ENCODE assay signal across 12 cellular contexts in the genomic region with DNA sequence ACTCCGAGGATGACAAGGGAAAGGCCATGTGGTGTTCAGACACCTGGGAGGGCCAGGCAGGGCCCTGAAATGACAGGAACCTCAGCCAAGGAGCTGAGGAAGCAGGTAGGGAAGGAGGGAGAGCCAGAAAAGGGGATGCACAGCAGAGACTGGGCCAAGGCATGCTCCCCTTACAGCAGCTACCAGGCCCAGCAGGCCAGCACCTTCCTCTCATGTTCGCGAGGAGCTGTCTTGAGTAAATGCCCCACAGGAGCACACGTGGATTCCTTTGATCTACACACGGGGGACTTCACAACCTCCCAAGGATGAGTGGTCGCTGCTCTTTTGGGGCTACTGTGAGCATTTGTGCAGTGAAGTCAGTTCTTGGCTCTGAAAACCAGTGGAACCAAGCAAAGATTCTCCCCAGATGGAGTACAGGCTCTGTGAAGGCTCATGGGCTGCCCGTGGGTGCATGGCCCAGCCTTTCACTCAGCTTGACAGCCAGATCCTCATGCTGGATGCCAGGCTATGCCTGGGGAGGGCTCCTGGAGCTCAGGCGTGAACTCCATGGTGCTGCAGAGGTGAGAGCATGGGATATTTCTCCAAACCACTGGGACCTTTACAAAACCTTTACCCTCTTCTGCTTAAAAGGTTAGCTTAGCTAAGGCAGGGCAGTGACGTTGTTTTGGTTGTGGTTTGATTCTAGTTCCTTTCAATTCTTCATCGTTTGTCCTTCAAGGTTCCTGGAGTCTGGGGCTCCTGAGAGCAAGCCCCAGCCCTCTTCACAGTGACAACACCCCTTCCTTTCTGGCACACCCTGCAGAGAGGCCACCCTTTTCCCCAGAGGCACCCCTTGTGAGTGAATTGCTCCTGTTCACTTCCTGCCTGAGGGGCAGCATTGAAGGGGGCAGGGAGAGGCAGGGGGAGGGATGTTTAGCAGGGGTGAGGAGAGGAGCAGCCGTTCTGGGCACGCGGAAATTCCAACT.
A peak's percentile ranks its signal among the peaks of the same experiment; 100 is the strongest.
DNase-seq lines count a peak whose midpoint lies in the region; ATAC-seq and TF ChIP-seq lines count a peak whose summit lies in the region.
"Had no signal": no experiment of that assay in that cellular context is flagged by ENCODE, and none has a peak within 500 bp of the region (broad histone marks: within the 10 kb centered on the region; RNA-seq: fewer than 3 reads in every experiment).

No MANE protein-coding gene starts in this region.

- POLR2A ChIA-PET in MCF 10A (lab: Yijun Ruan, JAX): no interaction called here

- peaks cover 52% of the 10 kb centered on the region for H3K4me1 ChIP-seq in BLaER1
- H3K4me1 ChIP-seq: left ventricle myocardium inferior had no signal

- in situ Hi-C loops in G401 (cut with HindIII; ENCODE audit: low sequenced_read_pairs): no loop called here

- no peak overlapping the region for H3K4me3 ChIP-seq in BLaER1
- H3K4me3 ChIP-seq: left ventricle myocardium inferior had no signal

- peak overlapping the region; percentile 73 for H3K4me2 ChIP-seq in BLaER1

- intact Hi-C loops in activated T-helper 1 cell treated with anti-CD3 and anti-CD28 coated beads, Interleukin-12 subunit alpha, Interleukin-12 subunit beta, Interleukin-2, Interleukin-4 antibody, amounts not matched to agents 30 ng/mL and 10 ng/mL and 1 ng/mL, durations not matched to agents 14 hours and 24 hours and 36 hours (cut with micrococcal nuclease): no loop called here
- intact Hi-C loops in MCF 10A (cut with micrococcal nuclease): no loop called here
- intact Hi-C loops in cardiac septum (cut with DNase I): no loop called here

- H3K9ac ChIP-seq in BLaER1: peak overlapping the region; percentile 46; the same call in 1 of the 2 replicates

- H3K27me3 ChIP-seq in BLaER1: no peaks in the 10 kb centered on the region

- H3K27ac ChIP-seq in BLaER1: peak overlapping the region; percentile 63
- H3K27ac ChIP-seq: left ventricle myocardium inferior had no signal

- H3K36me3 Mint-ChIP-seq in activated T-helper 1 cell treated with anti-CD3 and anti-CD28 coated beads, Interleukin-12 subunit alpha, Interleukin-12 subunit beta, Interleukin-2, Interleukin-4 antibody, amounts not matched to agents 30 ng/mL and 10 ng/mL and 1 ng/mL, durations not matched to agents 14 hours and 24 hours and 36 hours (ENCODE audit: low read depth): no peaks in the 10 kb centered on the region
- H3K36me3 Mint-ChIP-seq in MCF 10A (ENCODE audit: insufficient read depth, unreplicated experiment): no peaks in the 10 kb centered on the region

- CTCF ChIA-PET in MCF 10A (lab: Yijun Ruan, JAX): interaction anchor here (0.5 to 0.9 kb wide), 2 partner anchors 17 to 558 kb away, joined by 3 read pairs; no protein-coding TSS in a partner anchor

- no peak for TF ChIP-seq CTCF in MCF 10A (IDR thresholded peaks at IDR 0.05; ENCODE audit: unreplicated experiment)

- H3K9me3 ChIP-seq in BLaER1: no peaks in the 10 kb centered on the region
- H3K9me3 ChIP-seq: left ventricle myocardium inferior had no signal

- no peak for DNase-seq in activated T-helper 1 cell treated with anti-CD3 and anti-CD28 coated beads, Interleukin-12 subunit alpha, Interleukin-12 subunit beta, Interleukin-2, Interleukin-4 antibody, amounts not matched to agents 30 ng/mL and 10 ng/mL and 1 ng/mL, durations not matched to agents 14 hours and 24 hours and 36 hours (ENCODE audit: low spot score)
- DNase-seq in G401 (ENCODE audit: low spot score) (no peak), MCF 10A (ENCODE audit: unreplicated experiment) (no peak), cardiac septum (ENCODE audit: low spot score) (no peak)
- DNase-seq: activated CD8-positive, alpha-beta memory T cell treated with anti-CD3 and anti-CD28 coated beads for 24 hours; caudate nucleus; left ventricle myocardium inferior; NCI-H2029 treated with DMSO at 0.1 percent for 48 hours had no signal

- H4K20me1 ChIP-seq in BLaER1: no peaks in the 10 kb centered on the region

- peak; percentile 47 for ATAC-seq in GM19025 (IDR thresholded peaks at IDR 0.05; ENCODE audit: low read depth, unreplicated experiment)
- ATAC-seq in HG03175 (IDR thresholded peaks at IDR 0.05; ENCODE audit: unreplicated experiment): peak; percentile 57
- no peak for ATAC-seq in GM21381 (IDR thresholded peaks at IDR 0.05; ENCODE audit: unreplicated experiment)

- no TSS peak for BruUV-seq in MCF 10A (replicated peaks; lab: Mats Ljungman, UMichigan)

- H3K27ac Mint-ChIP-seq in activated T-helper 1 cell treated with anti-CD3 and anti-CD28 coated beads, Interleukin-12 subunit alpha, Interleukin-12 subunit beta, Interleukin-2, Interleukin-4 antibody, amounts not matched to agents 30 ng/mL and 10 ng/mL and 1 ng/mL, durations not matched to agents 14 hours and 24 hours and 36 hours: peak overlapping the region; percentile 72
- H3K27ac Mint-ChIP-seq in MCF 10A (ENCODE audit: low read depth, unreplicated experiment): no peak overlapping the region

- H3K4me1 Mint-ChIP-seq in activated T-helper 1 cell treated with anti-CD3 and anti-CD28 coated beads, Interleukin-12 subunit alpha, Interleukin-12 subunit beta, Interleukin-2, Interleukin-4 antibody, amounts not matched to agents 30 ng/mL and 10 ng/mL and 1 ng/mL, durations not matched to agents 14 hours and 24 hours and 36 hours (ENCODE audit: low read depth): peaks cover 52% of the 10 kb centered on the region
- no peaks in the 10 kb centered on the region for H3K4me1 Mint-ChIP-seq in MCF 10A (ENCODE audit: insufficient read depth, unreplicated experiment)

- H3K27me3 Mint-ChIP-seq in activated T-helper 1 cell treated with anti-CD3 and anti-CD28 coated beads, Interleukin-12 subunit alpha, Interleukin-12 subunit beta, Interleukin-2, Interleukin-4 antibody, amounts not matched to agents 30 ng/mL and 10 ng/mL and 1 ng/mL, durations not matched to agents 14 hours and 24 hours and 36 hours (ENCODE audit: insufficient read depth): peaks cover 4% of the 10 kb centered on the region
- H3K27me3 Mint-ChIP-seq in MCF 10A (ENCODE audit: insufficient read depth, unreplicated experiment): peaks cover 32% of the 10 kb centered on the region

- H3K4me3 Mint-ChIP-seq in activated T-helper 1 cell treated with anti-CD3 and anti-CD28 coated beads, Interleukin-12 subunit alpha, Interleukin-12 subunit beta, Interleukin-2, Interleukin-4 antibody, amounts not matched to agents 30 ng/mL and 10 ng/mL and 1 ng/mL, durations not matched to agents 14 hours and 24 hours and 36 hours: peak overlapping the region; percentile 19
- H3K4me3 Mint-ChIP-seq in MCF 10A (ENCODE audit: unreplicated experiment): no peak overlapping the region

- H3K9me3 Mint-ChIP-seq in activated T-helper 1 cell treated with anti-CD3 and anti-CD28 coated beads, Interleukin-12 subunit alpha, Interleukin-12 subunit beta, Interleukin-2, Interleukin-4 antibody, amounts not matched to agents 30 ng/mL and 10 ng/mL and 1 ng/mL, durations not matched to agents 14 hours and 24 hours and 36 hours: no peaks in the 10 kb centered on the region
- H3K9me3 Mint-ChIP-seq in MCF 10A (ENCODE audit: unreplicated experiment): no peaks in the 10 kb centered on the region

- H3K36me3 ChIP-seq in BLaER1: no peaks in the 10 kb centered on the region
- H3K36me3 ChIP-seq: left ventricle myocardium inferior had no signal
